Comparison of ENCODE assay signal across 17 cellular contexts in genomic region chr14:64970041-64970440, GRCh38. TPM values are rescaled to one million over a fixed set of nuclear protein-coding genes. Genes with fewer than 3 reads are reported as not detected.
DNase-seq lines count a peak whose midpoint lies in the region; ATAC-seq and TF ChIP-seq lines count a peak whose summit lies in the region.
"Had no signal": no experiment of that assay in that cellular context is flagged by ENCODE, and none has a peak within 500 bp of the region (broad histone marks: within the 10 kb centered on the region; RNA-seq: fewer than 3 reads in every experiment).

No MANE protein-coding gene starts in this region.

- no peak for TF ChIP-seq CTCF in CD4-positive, alpha-beta T cell (IDR thresholded peaks at IDR 0.05)
- no peak for TF ChIP-seq CTCF in dorsolateral prefrontal cortex (IDR thresholded peaks at IDR 0.05 in 54 of 56, conservative IDR thresholded peaks at IDR 0.05 in 2 of 56; ENCODE audit: low read depth in 1 of 56, partially characterized antibody in 56 of 56)
- TF ChIP-seq CTCF in neural crest cell (conservative IDR thresholded peaks at IDR 0.05) = no peak
- no peak for TF ChIP-seq CTCF in activated CD8-positive, alpha-beta T cell treated with anti-CD3 and anti-CD28 coated beads for 36 hours (IDR thresholded peaks at IDR 0.05)

- no peak for ATAC-seq in CD4-positive, alpha-beta T cell (ENCODE audit: poor library complexity)
- no peak for ATAC-seq in activated CD8-positive, alpha-beta T cell treated with anti-CD3 and anti-CD28 coated beads for 36 hours
- ATAC-seq in HG02938 (IDR thresholded peaks at IDR 0.05; ENCODE audit: unreplicated experiment) (no peak), Right ventricle myocardium superior (ENCODE audit: poor library complexity) (no peak)
- ATAC-seq: Panc1 had no signal

- H3K27me3 ChIP-seq in CD4-positive, alpha-beta T cell (ENCODE audit: control insufficient read depth, insufficient read depth, low read length) = no peaks in the 10 kb centered on the region
- H3K27me3 ChIP-seq in HUES6 (ENCODE audit: control insufficient read depth, insufficient read depth, low read length) (peaks cover 20% of the 10 kb centered on the region), dorsolateral prefrontal cortex (no peaks in the 10 kb centered on the region)
- H3K27me3 ChIP-seq: ovary had no signal

- H3K27ac Mint-ChIP-seq in CD4-positive, alpha-beta T cell = peak overlapping the region; percentile 16
- H3K27ac Mint-ChIP-seq in neural crest cell (ENCODE audit: unreplicated experiment) = no peak overlapping the region
- H3K27ac Mint-ChIP-seq in activated CD8-positive, alpha-beta T cell treated with anti-CD3 and anti-CD28 coated beads for 36 hours = no peak overlapping the region
- H3K27ac Mint-ChIP-seq: activated naive CD4-positive, alpha-beta T cell treated with anti-CD3 and anti-CD28 coated beads, Interleukin-2, amount 10 ng/mL, durations not matched to agents 7 days and 5 days had no signal

- H3K9ac ChIP-seq in HUES6 (ENCODE audit: low read length) = no peak overlapping the region

- H3K4me1 Mint-ChIP-seq in CD4-positive, alpha-beta T cell (ENCODE audit: low read depth) = peaks cover 28% of the 10 kb centered on the region
- H3K4me1 Mint-ChIP-seq in neural crest cell = peaks cover 9% of the 10 kb centered on the region
- H3K4me1 Mint-ChIP-seq in activated CD8-positive, alpha-beta T cell treated with anti-CD3 and anti-CD28 coated beads for 36 hours (ENCODE audit: low read depth) = peaks cover 3% of the 10 kb centered on the region

- no peaks in the 10 kb centered on the region for H3K36me3 ChIP-seq in HUES6 (ENCODE audit: control insufficient read depth, insufficient read depth, low read length)
- H3K36me3 ChIP-seq: ovary, spleen, stomach had no signal

- H3K9me3 Mint-ChIP-seq in CD4-positive, alpha-beta T cell = no peaks in the 10 kb centered on the region
- no peaks in the 10 kb centered on the region for H3K9me3 Mint-ChIP-seq in neural crest cell
- no peaks in the 10 kb centered on the region for H3K9me3 Mint-ChIP-seq in activated CD8-positive, alpha-beta T cell treated with anti-CD3 and anti-CD28 coated beads for 36 hours
- H3K9me3 Mint-ChIP-seq: activated naive CD4-positive, alpha-beta T cell treated with anti-CD3 and anti-CD28 coated beads, Interleukin-2, amount 10 ng/mL, durations not matched to agents 7 days and 5 days had no signal

- intact Hi-C loops in CD4-positive, alpha-beta T cell (cut with DNase I, micrococcal nuclease) = no loop called here
- intact Hi-C loops in dorsolateral prefrontal cortex (cut with DNase I) = no loop called here
- intact Hi-C loops in activated CD8-positive, alpha-beta T cell treated with anti-CD3 and anti-CD28 coated beads for 36 hours (cut with micrococcal nuclease) = no loop called here
- intact Hi-C loops in Right ventricle myocardium superior (cut with DNase I) = no loop called here

- CTCF ChIA-PET in CD4-positive, alpha-beta T cell (lab: Charles Lee) = no interaction called here
- CTCF ChIA-PET in activated CD8-positive, alpha-beta T cell treated with anti-CD3 and anti-CD28 coated beads for 36 hours (lab: Charles Lee) = interaction anchor here (0.7 to 1.6 kb wide), 6 partner anchors 14 to 146 kb away, joined by 3 to 6 read pairs (median 3); no protein-coding TSS in a partner anchor

- H3K4me1 ChIP-seq in HUES6 (ENCODE audit: control insufficient read depth, insufficient read depth, low read length) = peaks cover 53% of the 10 kb centered on the region

- peak overlapping the region; percentile 86 for H3K4me3 Mint-ChIP-seq in CD4-positive, alpha-beta T cell
- peak overlapping the region; percentile 90 for H3K4me3 Mint-ChIP-seq in neural crest cell
- H3K4me3 Mint-ChIP-seq in activated CD8-positive, alpha-beta T cell treated with anti-CD3 and anti-CD28 coated beads for 36 hours = no peak overlapping the region

- no peaks in the 10 kb centered on the region for H3K27me3 Mint-ChIP-seq in CD4-positive, alpha-beta T cell
- H3K27me3 Mint-ChIP-seq in neural crest cell (ENCODE audit: low read depth) = peaks cover 19% of the 10 kb centered on the region
- H3K27me3 Mint-ChIP-seq in activated CD8-positive, alpha-beta T cell treated with anti-CD3 and anti-CD28 coated beads for 36 hours = no peaks in the 10 kb centered on the region

- H3K27ac ChIP-seq in CD4-positive, alpha-beta T cell (ENCODE audit: low read depth, low read length) = no peak overlapping the region
- H3K27ac ChIP-seq in HUES6 (ENCODE audit: low read depth, low read length) (no peak overlapping the region), dorsolateral prefrontal cortex (peak overlapping the region in 52 of 59 donors; percentile 10 to 95 (median 74))
- H3K27ac ChIP-seq: ovary, spleen, stomach had no signal

- POLR2A ChIA-PET in CD4-positive, alpha-beta T cell (lab: Charles Lee) = interaction anchor here (1.2 to 3.1 kb wide), 5 partner anchors 17 to 56 kb away, joined by 3 to 17 read pairs (median 5); partner anchors contain the start of genes CHURC1, FNTB and GPX2
- POLR2A ChIA-PET in activated CD8-positive, alpha-beta T cell treated with anti-CD3 and anti-CD28 coated beads for 36 hours (lab: Charles Lee) = interaction anchor here (1.3 kb wide), 1 partner anchor 17 kb away, joined by 3 read pairs; no protein-coding TSS in a partner anchor

- H3K4me3 ChIP-seq in HUES6 (ENCODE audit: low read depth, low read length) (peak overlapping the region; percentile 80; the same call in 1 of the 2 replicates), dorsolateral prefrontal cortex (peak overlapping the region in 50 of 59 donors; percentile 0 to 85 (median 73))
- H3K4me3 ChIP-seq: lung, ovary, spleen had no signal

- no peak for DNase-seq in CD4-positive, alpha-beta T cell
- DNase-seq in dorsolateral prefrontal cortex = peak in 1 of 10 donors; percentile 38
- no peak for DNase-seq in neural crest cell (ENCODE audit: low read depth, low spot score)
- no peak for DNase-seq in activated CD8-positive, alpha-beta T cell treated with anti-CD3 and anti-CD28 coated beads for 36 hours
- no peak for DNase-seq in DMS153 treated with DMSO at 0.1 percent for 48 hours (lab: John Stamatoyannopoulos, UW; ENCODE audit: unreplicated experiment)
- DNase-seq in Right ventricle myocardium superior = no peak
- DNase-seq: activated CD8-positive, alpha-beta memory T cell treated with anti-CD3 and anti-CD28 coated beads, Interleukin-2, amount 50 U/mL, for 48 hours; activated naive CD4-positive, alpha-beta T cell treated with anti-CD3 and anti-CD28 coated beads, Interleukin-2, amount 10 ng/mL, durations not matched to agents 7 days and 5 days; effector memory CD4-positive, alpha-beta T cell; NCI-H524; ovary; spleen; stomach had no signal

- no peaks in the 10 kb centered on the region for H3K36me3 Mint-ChIP-seq in CD4-positive, alpha-beta T cell (ENCODE audit: low read depth)
- H3K36me3 Mint-ChIP-seq in neural crest cell (ENCODE audit: low read depth) = no peaks in the 10 kb centered on the region
- H3K36me3 Mint-ChIP-seq in activated CD8-positive, alpha-beta T cell treated with anti-CD3 and anti-CD28 coated beads for 36 hours (ENCODE audit: low read depth) = no peaks in the 10 kb centered on the region

- H3K9me3 ChIP-seq in CD4-positive, alpha-beta T cell (ENCODE audit: control insufficient read depth, low read length) = no peaks in the 10 kb centered on the region
- no peaks in the 10 kb centered on the region for H3K9me3 ChIP-seq in HUES6 (ENCODE audit: control insufficient read depth, insufficient read depth, low read depth, low read length)
- H3K9me3 ChIP-seq: ovary, spleen, stomach had no signal

RNA-seq across cellular contexts. Expression of gene RAB15, which starts 2.1 kb away (rescaled TPM):
- total RNA-seq in CD4-positive, alpha-beta T cell = 1 to 10 TPM; 2.6 to 3.8 TPM
- total RNA-seq in dorsolateral prefrontal cortex (100 to 1,000 TPM in 21 of 120 experiments, 10 to 100 TPM in 99; 23.7 to 133 (median 83.8) TPM), neural crest cell (16.5 and 17.9 TPM in 2 replicates), Right ventricle myocardium superior (7.5 TPM)
- 1 to 10 TPM; 2.1 to 2.3 TPM for total RNA-seq in activated CD8-positive, alpha-beta T cell treated with anti-CD3 and anti-CD28 coated beads for 36 hours

RNA-seq across cellular contexts. Expression of gene FNTB, which starts 16.7 kb away (rescaled TPM):
- total RNA-seq in CD4-positive, alpha-beta T cell = 1 to 10 TPM; 7.5 to 7.9 TPM
- total RNA-seq in dorsolateral prefrontal cortex = 10 to 100 TPM; 19.3 to 93.3 (median 34.4) TPM
- total RNA-seq in neural crest cell = 28.6 and 37.3 TPM in 2 replicates
- 10 to 100 TPM; 18.8 to 23.5 TPM for total RNA-seq in activated CD8-positive, alpha-beta T cell treated with anti-CD3 and anti-CD28 coated beads for 36 hours
- 15.8 TPM for total RNA-seq in Right ventricle myocardium superior

RNA-seq across cellular contexts. Expression of gene GPX2, which starts 27.5 kb away (rescaled TPM):
- not detected for total RNA-seq in CD4-positive, alpha-beta T cell
- total RNA-seq in dorsolateral prefrontal cortex = 1 to 10 TPM in 2 of 120 experiments, under 1 TPM in 6, not detected in 112; 0.39 to 1.2 (median 0.72) TPM
- not detected in 2 replicates for total RNA-seq in neural crest cell
- total RNA-seq in activated CD8-positive, alpha-beta T cell treated with anti-CD3 and anti-CD28 coated beads for 36 hours = not detected
- not detected for total RNA-seq in Right ventricle myocardium superior
- total RNA-seq: spleen had no signal

RNA-seq across cellular contexts. Expression of gene CHURC1, which starts 55.8 kb away (rescaled TPM):
- 10 to 100 TPM; 50.1 to 54.0 TPM for total RNA-seq in CD4-positive, alpha-beta T cell
- total RNA-seq in dorsolateral prefrontal cortex (10 to 100 TPM; 39.7 to 80.2 (median 55.2) TPM), neural crest cell (33.1 and 34.4 TPM in 2 replicates), Right ventricle myocardium superior (107 TPM)
- 10 to 100 TPM; 47.0 to 57.4 TPM for total RNA-seq in activated CD8-positive, alpha-beta T cell treated with anti-CD3 and anti-CD28 coated beads for 36 hours

Comparison
In these comparisons a context has a peak if more than half of its experiments do, and no peak if none do; other contexts are left out.
1. H3K27ac ChIP-seq: peak in dorsolateral prefrontal cortex (52 of 59); none in CD4-positive, alpha-beta T cell (single experiment) and HUES6 (single experiment).